13 cellular contexts compared by ENCODE assay signal in the genomic region with DNA sequence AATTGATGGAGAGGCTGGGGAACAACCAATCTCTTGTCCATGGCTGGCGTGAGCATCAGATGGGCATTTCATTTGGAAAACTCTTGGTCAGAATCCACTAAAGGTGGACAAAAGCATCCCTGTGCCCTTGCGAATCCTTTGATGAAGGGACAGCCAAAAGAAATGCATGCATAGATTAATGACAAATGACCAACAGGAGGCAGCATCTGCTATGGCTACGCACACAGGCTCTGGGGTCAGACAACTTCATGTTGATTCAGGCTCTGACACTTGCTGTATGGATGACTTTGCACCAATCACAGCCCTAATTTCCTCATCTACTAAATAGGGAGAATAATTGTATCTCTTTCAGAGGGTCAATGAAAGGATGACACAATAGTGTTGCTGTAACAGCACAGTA.
DNase-seq lines count a peak whose midpoint lies in the region; ATAC-seq and TF ChIP-seq lines count a peak whose summit lies in the region.
"Had no signal": no experiment of that assay in that cellular context is flagged by ENCODE, and none has a peak within 500 bp of the region (broad histone marks: within the 10 kb centered on the region; RNA-seq: fewer than 3 reads in every experiment).

No MANE protein-coding gene starts in this region.

- no peak overlapping the region for H3K4me3 Mint-ChIP-seq in T-helper 17 cell

- no peak for TF ChIP-seq POLR2A in right lobe of liver (IDR thresholded peaks at IDR 0.05)

- peaks cover 49% of the 10 kb centered on the region for H3K27me3 Mint-ChIP-seq in T-helper 17 cell

- TF ChIP-seq CTCF in right lobe of liver (IDR thresholded peaks at IDR 0.05) = peak in 3 of 4 donors; percentile 16 to 28 (median 26)

- no peak overlapping the region for H3K4me3 ChIP-seq in Jurkat, Clone E6-1 (ENCODE audit: low read length)
- no peak overlapping the region for H3K4me3 ChIP-seq in right lobe of liver
- H3K4me3 ChIP-seq: HAP-1, mucosa of descending colon had no signal

- no peak overlapping the region for H3K27ac ChIP-seq in right lobe of liver

- H3K9me3 ChIP-seq in right lobe of liver (no peaks in the 10 kb centered on the region), T-helper 17 cell (ENCODE audit: control insufficient read depth, low read length, poor library complexity, severe bottlenecking) (no peaks in the 10 kb centered on the region)
- H3K9me3 ChIP-seq: HAP-1, mucosa of descending colon had no signal

- WGBS in right lobe of liver (ENCODE audit: insufficient coverage, low coverage, low lambda C conversion rate, missing lambda C conversion rate) = 33% methylated on average over 2 of the region's 3 CpGs

- DNase-seq in G401 (ENCODE audit: low spot score) (peak; percentile 8), amniotic epithelial cell (ENCODE audit: low read depth) (peak; percentile 20), right lobe of liver (no peak), T-helper 17 cell (no peak), inferior parietal cortex (ENCODE audit: extremely low spot score) (no peak)
- DNase-seq in Jurkat, Clone E6-1 (ENCODE audit: low read depth, low spot score) = peak; percentile 9
- DNase-seq: effector memory CD4-positive, alpha-beta T cell; stimulated activated CD4-positive, alpha-beta T cell treated with anti-CD3 and anti-CD28 coated beads, Interleukin-4, amount 100 ng/mL, for 1 hour; trophoblast cell had no signal

- ATAC-seq in right lobe of liver (no peak), GM21447 (IDR thresholded peaks at IDR 0.05; ENCODE audit: unreplicated experiment) (no peak), HG02840 (IDR thresholded peaks at IDR 0.05; ENCODE audit: low FRiP score, unreplicated experiment) (no peak), T-helper 17 cell (no peak)
- ATAC-seq: mucosa of descending colon had no signal

- H3K27ac Mint-ChIP-seq in T-helper 17 cell = no peak overlapping the region

- no peaks in the 10 kb centered on the region for H3K4me1 Mint-ChIP-seq in T-helper 17 cell

- H3K36me3 ChIP-seq in right lobe of liver = no peaks in the 10 kb centered on the region
- H3K36me3 ChIP-seq: HAP-1 had no signal

- no peaks in the 10 kb centered on the region for H3K36me3 Mint-ChIP-seq in T-helper 17 cell (ENCODE audit: low read depth)

- no peaks in the 10 kb centered on the region for H3K27me3 ChIP-seq in right lobe of liver

- intact Hi-C loops in right lobe of liver (cut with DNase I) = no loop called here

- in situ Hi-C loops in G401 (cut with HindIII; ENCODE audit: low sequenced_read_pairs) = loop anchor here (25.0 kb wide), 1 partner anchor 230 kb away; no protein-coding TSS in a partner anchor

- H3K4me1 ChIP-seq in right lobe of liver = no peaks in the 10 kb centered on the region
- H3K4me1 ChIP-seq: HAP-1 had no signal

Comparison
In these comparisons a context has a peak if more than half of its experiments do, and no peak if none do; other contexts are left out.
1. DNase-seq: peak in G401 (single experiment), Jurkat, Clone E6-1 (single experiment) and amniotic epithelial cell (single experiment); none in right lobe of liver (0 of 3), T-helper 17 cell (0 of 3) and inferior parietal cortex (single experiment).